Comparison of ENCODE assay signal across 14 cellular contexts in genomic region chr2:174621323-174621722, GRCh38.
"Had no signal": no experiment of that assay in that cellular context is flagged by ENCODE, and none has a peak within 500 bp of the region (broad histone marks: within the 10 kb centered on the region; RNA-seq: fewer than 3 reads in every experiment).

No MANE protein-coding gene starts in this region.

- H3K36me3 ChIP-seq: breast epithelium, prostate gland, right lobe of liver had no signal

- DNase-seq: activated CD4-positive, alpha-beta T cell treated with anti-CD3 and anti-CD28 coated beads, Interleukin-2, amount 50 U/mL, for 4 hours; activated naive CD4-positive, alpha-beta T cell treated with anti-CD3 and anti-CD28 coated beads for 36 hours; activated T-cell treated with anti-CD3 and anti-CD28 coated beads, Interleukin-2, amount 50 U/mL, for 72 hours; anterior cingulate cortex; esophagus squamous epithelium; foreskin fibroblast; glutamatergic neuron; right lobe of liver; stimulated activated naive CD4-positive, alpha-beta T cell treated with Interleukin-2 at 50 U/mL for 16 hours had no signal

- H3K27me3 ChIP-seq: breast epithelium, esophagus squamous epithelium, right lobe of liver had no signal

- H3K27ac ChIP-seq: breast epithelium, esophagus squamous epithelium, prostate gland, right lobe of liver had no signal

- H3K4me3 Mint-ChIP-seq: activated naive CD4-positive, alpha-beta T cell treated with anti-CD3 and anti-CD28 coated beads for 36 hours; activated T-cell treated with anti-CD3 and anti-CD28 coated beads, Interleukin-2, amount 50 U/mL, for 72 hours; mesothelial cell of epicardium; T-helper 2 cell treated with Interferon-gamma antibody and Interleukin-4, amounts not matched to agents 5 μg/mL and 100 μg/mL, for 36 hours had no signal

- ATAC-seq: activated CD4-positive, CD25-positive, alpha-beta regulatory T cell treated with anti-CD3 and anti-CD28 coated beads, Interleukin-2, amount 50 U/mL, for 24 hours; activated T-cell treated with anti-CD3 and anti-CD28 coated beads, Interleukin-2, amount 50 U/mL, for 72 hours; right lobe of liver had no signal

- H3K4me1 Mint-ChIP-seq: mesothelial cell of epicardium had no signal

- H3K36me3 Mint-ChIP-seq: mesothelial cell of epicardium had no signal

- H3K4me1 ChIP-seq: breast epithelium, prostate gland had no signal

- H3K9me3 ChIP-seq: breast epithelium, esophagus squamous epithelium, prostate gland, right lobe of liver had no signal

- H3K27ac Mint-ChIP-seq: activated naive CD4-positive, alpha-beta T cell treated with anti-CD3 and anti-CD28 coated beads for 36 hours; mesothelial cell of epicardium had no signal

- H3K9me3 Mint-ChIP-seq: activated naive CD4-positive, alpha-beta T cell treated with anti-CD3 and anti-CD28 coated beads for 36 hours; activated T-cell treated with anti-CD3 and anti-CD28 coated beads, Interleukin-2, amount 50 U/mL, for 72 hours; mesothelial cell of epicardium; T-helper 2 cell treated with Interferon-gamma antibody and Interleukin-4, amounts not matched to agents 5 μg/mL and 100 μg/mL, for 36 hours had no signal

- H3K4me3 ChIP-seq: breast epithelium, esophagus squamous epithelium, prostate gland, right lobe of liver had no signal
